ENCODE assay signal across 1 cellular context in genomic region chr11:44007746-44008501, GRCh38.
TF ChIP-seq lines count a peak whose summit lies in the region.

No MANE protein-coding gene starts in this region.

TF ChIP-seq in H1, 55 proteins besides CTCF, POLR2A, EP300 and RAD21:
- TF ChIP-seq ATF3 (IDR thresholded peaks at IDR 0.05; ENCODE audit: insufficient read depth, low read depth, low read length) (no peak), TCF12 (IDR thresholded peaks at IDR 0.05; ENCODE audit: low read depth, low read length) (no peak), CEBPB (IDR thresholded peaks at IDR 0.05; ENCODE audit: low read depth, low read length) (no peak), RFX5 (IDR thresholded peaks at IDR 0.05; ENCODE audit: borderline replicate concordance, low read depth, low read length) (no peak), SIN3A (conservative IDR thresholded peaks at IDR 0.05 in 1 of 2, IDR thresholded peaks at IDR 0.05 in 1 of 2; ENCODE audit: low read depth in 1 of 2, low read length in 2 of 2) (no peak), BACH1 (IDR thresholded peaks at IDR 0.05; ENCODE audit: low read length) (no peak), KDM1A (IDR thresholded peaks at IDR 0.05; ENCODE audit: borderline replicate concordance, low read length) (no peak), SP2 (IDR thresholded peaks at IDR 0.05; ENCODE audit: low read length) (no peak), GABPA (IDR thresholded peaks at IDR 0.05; ENCODE audit: borderline replicate concordance, insufficient read depth, low read length) (no peak), ZNF274 (IDR thresholded peaks at IDR 0.05; ENCODE audit: borderline replicate concordance, extremely low read depth, low read length) (no peak)
